Comparison of ENCODE assay signal across 1 cellular context in genomic region chr2:122670932-122671331, GRCh38.
TF ChIP-seq lines count a peak whose summit lies in the region.

No MANE protein-coding gene starts in this region.

TF ChIP-seq in GM23338, 12 proteins besides CTCF, POLR2A, EP300 and RAD21 (continued from another document):
- no peak for TF ChIP-seq ZNF462 (CRISPR knock-in tag; IDR thresholded peaks at IDR 0.05)
